Comparison of ENCODE assay signal across 17 cellular contexts in the genomic region with DNA sequence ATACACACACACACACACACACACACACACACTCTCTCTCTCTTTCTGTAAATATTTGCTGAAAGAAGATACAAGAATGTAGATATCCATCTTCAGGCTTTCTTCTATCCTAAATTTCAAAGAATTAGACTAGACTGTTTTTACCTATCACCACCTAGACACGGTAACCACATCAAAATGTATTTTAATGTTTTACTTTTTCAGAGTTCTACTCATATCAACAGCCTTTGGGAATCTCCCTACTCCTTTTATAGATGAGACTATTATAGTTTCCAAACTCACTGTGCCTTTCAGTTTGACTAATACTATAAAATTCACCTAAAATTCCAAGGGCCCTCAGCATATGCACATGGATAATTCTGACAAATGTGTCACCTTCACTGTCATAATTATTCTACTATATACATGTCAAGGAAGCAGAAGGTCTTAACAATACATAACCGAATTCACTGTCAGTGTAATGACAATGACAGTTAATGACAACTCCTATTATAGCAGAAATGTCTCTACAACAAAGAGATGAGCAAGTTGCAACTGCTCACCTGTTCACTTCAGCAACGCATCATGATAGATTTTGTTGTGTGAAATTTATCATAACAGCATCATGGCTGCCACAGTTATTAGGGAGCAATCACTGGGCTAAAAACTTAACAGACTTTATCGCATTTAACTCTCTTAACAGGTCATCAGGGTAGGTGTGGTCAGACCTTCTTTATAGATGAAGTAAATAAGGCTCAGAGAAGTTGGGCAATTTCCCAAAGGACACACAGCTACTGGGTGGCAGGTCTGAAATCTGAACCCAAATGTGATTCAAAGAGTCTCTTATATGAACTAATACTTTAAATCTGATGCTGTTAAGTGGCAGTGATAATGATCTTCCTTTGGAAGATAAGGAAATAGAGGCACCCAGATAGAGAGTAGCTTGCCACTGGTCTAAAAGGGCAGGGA.
A peak's percentile ranks its signal among the peaks of the same experiment; 100 is the strongest.
DNase-seq lines count a peak whose midpoint lies in the region; ATAC-seq and TF ChIP-seq lines count a peak whose summit lies in the region.
"Had no signal": no experiment of that assay in that cellular context is flagged by ENCODE, and none has a peak within 500 bp of the region (broad histone marks: within the 10 kb centered on the region; RNA-seq: fewer than 3 reads in every experiment).

No MANE protein-coding gene starts in this region.

- no peaks in the 10 kb centered on the region for H3K36me3 ChIP-seq in transverse colon

- no peaks in the 10 kb centered on the region for H3K27me3 ChIP-seq in transverse colon
- H3K27me3 ChIP-seq: neutrophil had no signal

- peak; percentile 63 to 67 for ATAC-seq in activated CD4-positive, CD25-positive, alpha-beta regulatory T cell treated with anti-CD3 and anti-CD28 coated beads, Interleukin-2, amount 50 U/mL, for 24 hours
- ATAC-seq in GM18873 (IDR thresholded peaks at IDR 0.05; ENCODE audit: low FRiP score, unreplicated experiment) (peak; percentile 35), HG03460 (IDR thresholded peaks at IDR 0.05; ENCODE audit: unreplicated experiment) (peak; percentile 21), HG02571 (IDR thresholded peaks at IDR 0.05; ENCODE audit: unreplicated experiment) (no peak), GM21528 (IDR thresholded peaks at IDR 0.05; ENCODE audit: low FRiP score, unreplicated experiment) (no peak)
- ATAC-seq: Panc1, WTC11 had no signal

- intact Hi-C loops in transverse colon (cut with DNase I; ENCODE audit: low total_unique reads), result no loop called here

- 86 to 100% methylated on average over 3 to 4 of the region's 4 CpGs for WGBS in transverse colon (ENCODE audit: low coverage in 1 of 2), 2 donors

- H3K9me3 ChIP-seq in transverse colon, result no peaks in the 10 kb centered on the region
- H3K9me3 ChIP-seq: neutrophil had no signal

- peaks cover 0 to 9% (median 4%) of the 10 kb centered on the region in 4 donors for H3K4me1 ChIP-seq in transverse colon

- TF ChIP-seq POLR2A in transverse colon (IDR thresholded peaks at IDR 0.05), result no peak

- no peak for DNase-seq in activated CD4-positive, CD25-positive, alpha-beta regulatory T cell treated with anti-CD3 and anti-CD28 coated beads, Interleukin-2, amount 50 U/mL, for 72 hours
- peak; percentile 71 for DNase-seq in central memory CD4-positive, alpha-beta T cell
- no peak for DNase-seq in transverse colon
- DNase-seq: 8988T, activated gamma-delta T cell, cerebellar nuclear complex, GDM1, KG1, NCI-H510A treated with DMSO at 0.1 percent for 48 hours had no signal

- no peak for TF ChIP-seq CTCF in transverse colon (IDR thresholded peaks at IDR 0.05)

- in situ Hi-C loops in transverse colon (cut with MboI; ENCODE audit: low pct_ligation_motif_present in 1 of 4, low pct_unique_long_range_greater_than_20kb in 1 of 4, low sequenced_read_pairs in 3 of 4), result no loop called here

- TF ChIP-seq EP300 in transverse colon (IDR thresholded peaks at IDR 0.05; ENCODE audit: low read depth), result no peak

- peak overlapping the region in 1 of 4 donors; percentile 66 for H3K27ac ChIP-seq in transverse colon
- H3K27ac ChIP-seq: neutrophil had no signal

- no peak overlapping the region for H3K4me3 ChIP-seq in transverse colon

Comparison
In these comparisons a context has a peak if more than half of its experiments do, and no peak if none do; other contexts are left out.
1. ATAC-seq: peak in activated CD4-positive, CD25-positive, alpha-beta regulatory T cell treated with anti-CD3 and anti-CD28 coated beads, Interleukin-2, amount 50 U/mL, for 24 hours (2 of 2), GM18873 (single experiment) and HG03460 (single experiment); none in HG02571 (single experiment) and GM21528 (single experiment).